In the genomic region with DNA sequence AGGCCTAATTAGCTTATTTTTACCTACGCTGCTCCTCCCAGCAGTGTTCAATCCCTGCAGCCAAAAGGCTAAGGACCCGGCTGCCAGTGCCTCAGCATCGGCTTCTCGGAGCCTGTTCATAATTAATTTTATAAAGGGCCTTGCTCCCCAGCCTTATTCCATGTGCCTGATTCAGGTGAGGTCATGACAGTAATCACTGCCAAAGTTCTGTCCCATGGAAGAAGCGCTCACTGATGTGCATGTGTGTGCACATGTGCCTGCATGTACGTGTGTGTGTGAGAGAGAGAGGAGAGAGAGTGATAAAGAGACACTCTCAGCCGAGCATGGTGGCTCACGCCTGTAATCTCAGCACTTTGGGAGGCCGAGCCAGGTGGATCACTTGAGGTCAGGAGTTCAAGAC, we compare ENCODE assay signal across 19 cellular contexts.
DNase-seq lines count a peak whose midpoint lies in the region; FAIRE-seq and TF ChIP-seq lines count a peak whose summit lies in the region.
"Had no signal": no experiment of that assay in that cellular context is flagged by ENCODE, and none has a peak within 500 bp of the region (broad histone marks: within the 10 kb centered on the region; RNA-seq: fewer than 3 reads in every experiment).

No MANE protein-coding gene starts in this region.

- H3K27ac ChIP-seq in breast epithelium (peak overlapping the region; percentile 41 to 63), mammary epithelial cell (ENCODE audit: insufficient read depth, low read depth, low read length) (no peak overlapping the region), suprapubic skin (peak overlapping the region; percentile 59)
- H3K27ac ChIP-seq: PC-9 had no signal

- 12% methylated on average over 6 of the region's 9 CpGs for WGBS in mammary epithelial cell (ENCODE audit: low coverage, missing lambda C conversion rate)
- 56% methylated on average over 9 of the region's 9 CpGs for WGBS in suprapubic skin

- intact Hi-C loops in breast epithelium (cut with DNase I; ENCODE audit: low total_unique reads) (loop anchor here (5.0 kb wide), 1 partner anchor 1512 kb away; no protein-coding TSS in a partner anchor), mammary epithelial cell (cut with micrococcal nuclease) (no loop called here)

- in situ Hi-C loops in mammary epithelial cell (cut with MboI; ENCODE audit: low sequenced_read_pairs in 2 of 2), result no loop called here

- H3K79me2 ChIP-seq in mammary epithelial cell (ENCODE audit: insufficient read depth, low read length), result no peaks in the 10 kb centered on the region

- dilution Hi-C loops in mammary epithelial cell (cut with HindIII; ENCODE audit: low sequenced_read_pairs), result no loop called here

- TF ChIP-seq POLR2A in breast epithelium (IDR thresholded peaks at IDR 0.05) (no peak), suprapubic skin (IDR thresholded peaks at IDR 0.05) (no peak)

- no peak overlapping the region for H3K9ac ChIP-seq in mammary epithelial cell (ENCODE audit: insufficient read depth, low read length)

- CTCF ChIA-PET in mammary epithelial cell (lab: Charles Lee; ENCODE audit: low non-redundant PET), result no interaction called here

- H3K27me3 ChIP-seq in breast epithelium (no peaks in the 10 kb centered on the region), mammary epithelial cell (ENCODE audit: insufficient read depth, low read length) (no peaks in the 10 kb centered on the region), suprapubic skin (no peaks in the 10 kb centered on the region)

- H3K4me1 ChIP-seq in breast epithelium (no peaks in the 10 kb centered on the region), mammary epithelial cell (ENCODE audit: insufficient read depth, low read length) (no peaks in the 10 kb centered on the region), suprapubic skin (peaks cover 27% of the 10 kb centered on the region)

- H3K4me3 ChIP-seq in breast epithelium (peak overlapping the region in 1 of 3 donors; percentile 35), mammary epithelial cell (replicated peaks in 1 of 3; ENCODE audit: insufficient read depth in 1 of 3, low read depth in 2 of 3, low read length in 3 of 3) (no peak overlapping the region), fibroblast of mammary gland (ENCODE audit: control insufficient read depth, low read depth, low read length) (no peak overlapping the region), suprapubic skin (no peak overlapping the region), foreskin fibroblast (ENCODE audit: low read depth in 1 of 2, low read length in 2 of 2) (no peak overlapping the region)
- H3K4me3 ChIP-seq: PC-9 had no signal

- no peaks in the 10 kb centered on the region for H4K20me1 ChIP-seq in mammary epithelial cell (ENCODE audit: insufficient read depth, low read length)

- peak in 1 of 2 donors; percentile 21 for DNase-seq in breast epithelium (ENCODE audit: low spot score in 2 of 2)
- DNase-seq in mammary epithelial cell, result no peak
- peak; percentile 30 for DNase-seq in RPMI8226
- peak; percentile 71 for DNase-seq in fibroblast of mammary gland (ENCODE audit: low read depth)
- no peak for DNase-seq in suprapubic skin (ENCODE audit: low spot score in 2 of 2)
- DNase-seq in frontal cortex (ENCODE audit: low spot score in 2 of 2), result no peak
- no peak for DNase-seq in foreskin fibroblast
- no peak for DNase-seq in kidney glomerular epithelial cell (lab: John Stamatoyannopoulos, UW)
- DNase-seq: DMS 273 treated with DMSO at 0.1 percent for 48 hours, GF-D8, GOT3, KG1, NCI-H1436, NCI-H2081 treated with DMSO at 0.1 percent for 48 hours, NCI-H510A, NCI-H774, PC-9 had no signal

- H2AFZ ChIP-seq in mammary epithelial cell (ENCODE audit: low read depth, low read length), result no peak overlapping the region
- H2AFZ ChIP-seq: PC-9 had no signal

- no peak overlapping the region for H3K4me2 ChIP-seq in mammary epithelial cell (ENCODE audit: insufficient read depth, low read depth, low read length)
- H3K4me2 ChIP-seq: PC-9 had no signal

- TF ChIP-seq EP300 in suprapubic skin (IDR thresholded peaks at IDR 0.05), result no peak

- no peak for TF ChIP-seq CTCF in breast epithelium (IDR thresholded peaks at IDR 0.05)
- TF ChIP-seq CTCF in mammary epithelial cell (conservative IDR thresholded peaks at IDR 0.05 in 1 of 2, IDR thresholded peaks at IDR 0.05 in 1 of 2; ENCODE audit: extremely low read depth in 1 of 2, insufficient read depth in 1 of 2, low read depth in 1 of 2, low read length in 2 of 2), result no peak
- no peak for TF ChIP-seq CTCF in fibroblast of mammary gland (conservative IDR thresholded peaks at IDR 0.05; ENCODE audit: control insufficient read depth, insufficient read depth, low read depth, low read length)
- TF ChIP-seq CTCF in suprapubic skin (IDR thresholded peaks at IDR 0.05), result no peak
- no peak for TF ChIP-seq CTCF in foreskin fibroblast (IDR thresholded peaks at IDR 0.05; ENCODE audit: low read depth, low read length)

- H3K36me3 ChIP-seq in breast epithelium, result no peaks in the 10 kb centered on the region
- H3K36me3 ChIP-seq in mammary epithelial cell (ENCODE audit: insufficient read depth, low read length), result no peaks in the 10 kb centered on the region
- H3K36me3 ChIP-seq in suprapubic skin, result no peaks in the 10 kb centered on the region

- FAIRE-seq in frontal cortex (lab: Jason Lieb, UNC), result no peak
- FAIRE-seq: GM12891, HepG2 had no signal

- BruUV-seq in mammary epithelial cell (replicated peaks; lab: Mats Ljungman, UMichigan), result no TSS peak

- H3K9me3 ChIP-seq in breast epithelium (no peaks in the 10 kb centered on the region), mammary epithelial cell (replicated peaks; ENCODE audit: insufficient read depth, low read length) (peaks cover 20% of the 10 kb centered on the region), suprapubic skin (no peaks in the 10 kb centered on the region)

Comparison
In these comparisons a context has a peak if more than half of its experiments do, and no peak if none do; other contexts are left out.
1. DNase-seq: peak in RPMI8226 (single experiment) and fibroblast of mammary gland (single experiment); none in mammary epithelial cell (single experiment), suprapubic skin (0 of 2), frontal cortex (0 of 2), foreskin fibroblast (0 of 2) and kidney glomerular epithelial cell (single experiment).